Comparison of ENCODE assay signal across 3 cellular contexts in the genomic region with DNA sequence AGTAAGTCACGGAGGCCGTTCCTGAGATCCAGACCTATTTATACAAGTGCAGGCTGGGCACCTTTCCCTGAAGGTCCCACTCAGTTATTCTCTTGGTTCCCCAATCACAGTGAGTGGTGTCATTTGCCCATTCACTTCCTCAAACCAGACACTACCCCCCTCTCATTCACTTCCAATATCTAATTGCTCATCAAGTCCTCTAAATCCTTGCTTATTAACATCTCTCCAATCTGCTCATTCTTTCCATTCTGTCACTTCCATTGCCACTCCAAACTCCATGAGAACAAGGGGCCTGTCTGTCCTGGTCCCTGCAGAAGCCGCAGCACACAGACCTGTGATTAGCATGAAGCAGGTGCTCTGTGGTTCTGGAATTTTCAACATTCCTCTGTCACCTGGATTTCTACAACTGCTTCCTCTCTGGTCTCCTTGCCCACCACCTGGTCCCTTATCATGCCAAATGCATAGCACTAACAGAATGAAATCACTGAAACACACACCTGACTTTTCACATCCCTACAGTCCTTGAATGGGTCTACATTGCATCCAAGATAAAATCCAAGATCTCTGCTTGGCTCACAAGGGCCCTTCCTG.
TF ChIP-seq lines count a peak whose summit lies in the region.

No MANE protein-coding gene starts in this region.

TF ChIP-seq in SK-N-SH, 30 proteins besides CTCF, POLR2A, EP300 and RAD21:
- TF ChIP-seq, protein P1, sequence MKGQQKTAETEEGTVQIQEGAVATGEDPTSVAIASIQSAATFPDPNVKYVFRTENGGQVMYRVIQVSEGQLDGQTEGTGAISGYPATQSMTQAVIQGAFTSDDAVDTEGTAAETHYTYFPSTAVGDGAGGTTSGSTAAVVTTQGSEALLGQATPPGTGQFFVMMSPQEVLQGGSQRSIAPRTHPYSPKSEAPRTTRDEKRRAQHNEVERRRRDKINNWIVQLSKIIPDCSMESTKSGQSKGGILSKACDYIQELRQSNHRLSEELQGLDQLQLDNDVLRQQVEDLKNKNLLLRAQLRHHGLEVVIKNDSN (IDR thresholded peaks at IDR 0.05; ENCODE audit: borderline replicate concordance, low read depth) = no peak
- TF ChIP-seq NFIC (IDR thresholded peaks at IDR 0.05; ENCODE audit: borderline replicate concordance) (no peak), RCOR1 (IDR thresholded peaks at IDR 0.05; ENCODE audit: low read length) (no peak), ELF1 (IDR thresholded peaks at IDR 0.05) (no peak), RFX5 (IDR thresholded peaks at IDR 0.05; ENCODE audit: low read length) (no peak), YY1 (IDR thresholded peaks at IDR 0.05; ENCODE audit: low read depth) (no peak), GABPA (IDR thresholded peaks at IDR 0.05; ENCODE audit: low read depth) (no peak), CHD2 (IDR thresholded peaks at IDR 0.05; ENCODE audit: low read length, partially characterized antibody) (no peak), FOXM1 (IDR thresholded peaks at IDR 0.05; ENCODE audit: low read depth) (no peak), FOXJ3 (CRISPR knock-in tag; IDR thresholded peaks at IDR 0.05) (no peak), RXRA (IDR thresholded peaks at IDR 0.05; ENCODE audit: borderline replicate concordance, low read depth) (no peak), JUND (IDR thresholded peaks at IDR 0.05) (no peak)
- TF ChIP-seq, protein P2, sequence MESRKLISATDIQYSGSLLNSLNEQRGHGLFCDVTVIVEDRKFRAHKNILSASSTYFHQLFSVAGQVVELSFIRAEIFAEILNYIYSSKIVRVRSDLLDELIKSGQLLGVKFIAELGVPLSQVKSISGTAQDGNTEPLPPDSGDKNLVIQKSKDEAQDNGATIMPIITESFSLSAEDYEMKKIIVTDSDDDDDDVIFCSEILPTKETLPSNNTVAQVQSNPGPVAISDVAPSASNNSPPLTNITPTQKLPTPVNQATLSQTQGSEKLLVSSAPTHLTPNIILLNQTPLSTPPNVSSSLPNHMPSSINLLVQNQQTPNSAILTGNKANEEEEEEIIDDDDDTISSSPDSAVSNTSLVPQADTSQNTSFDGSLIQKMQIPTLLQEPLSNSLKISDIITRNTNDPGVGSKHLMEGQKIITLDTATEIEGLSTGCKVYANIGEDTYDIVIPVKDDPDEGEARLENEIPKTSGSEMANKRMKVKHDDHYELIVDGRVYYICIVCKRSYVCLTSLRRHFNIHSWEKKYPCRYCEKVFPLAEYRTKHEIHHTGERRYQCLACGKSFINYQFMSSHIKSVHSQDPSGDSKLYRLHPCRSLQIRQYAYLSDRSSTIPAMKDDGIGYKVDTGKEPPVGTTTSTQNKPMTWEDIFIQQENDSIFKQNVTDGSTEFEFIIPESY (IDR thresholded peaks at IDR 0.05; ENCODE audit: borderline replicate concordance, low read depth) = no peak
- TF ChIP-seq, protein P3, sequence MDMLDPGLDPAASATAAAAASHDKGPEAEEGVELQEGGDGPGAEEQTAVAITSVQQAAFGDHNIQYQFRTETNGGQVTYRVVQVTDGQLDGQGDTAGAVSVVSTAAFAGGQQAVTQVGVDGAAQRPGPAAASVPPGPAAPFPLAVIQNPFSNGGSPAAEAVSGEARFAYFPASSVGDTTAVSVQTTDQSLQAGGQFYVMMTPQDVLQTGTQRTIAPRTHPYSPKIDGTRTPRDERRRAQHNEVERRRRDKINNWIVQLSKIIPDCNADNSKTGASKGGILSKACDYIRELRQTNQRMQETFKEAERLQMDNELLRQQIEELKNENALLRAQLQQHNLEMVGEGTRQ (IDR thresholded peaks at IDR 0.05; ENCODE audit: borderline replicate concordance, low read depth, low read length) = no peak
TF ChIP-seq in SK-N-SH: peak in this region for 0.

TF ChIP-seq in SK-N-SH treated with all-trans-retinoic acid at 6 μM for 48 hours, 23 proteins besides CTCF, POLR2A, EP300 and RAD21 (continues in another document):
- TF ChIP-seq, protein P4, sequence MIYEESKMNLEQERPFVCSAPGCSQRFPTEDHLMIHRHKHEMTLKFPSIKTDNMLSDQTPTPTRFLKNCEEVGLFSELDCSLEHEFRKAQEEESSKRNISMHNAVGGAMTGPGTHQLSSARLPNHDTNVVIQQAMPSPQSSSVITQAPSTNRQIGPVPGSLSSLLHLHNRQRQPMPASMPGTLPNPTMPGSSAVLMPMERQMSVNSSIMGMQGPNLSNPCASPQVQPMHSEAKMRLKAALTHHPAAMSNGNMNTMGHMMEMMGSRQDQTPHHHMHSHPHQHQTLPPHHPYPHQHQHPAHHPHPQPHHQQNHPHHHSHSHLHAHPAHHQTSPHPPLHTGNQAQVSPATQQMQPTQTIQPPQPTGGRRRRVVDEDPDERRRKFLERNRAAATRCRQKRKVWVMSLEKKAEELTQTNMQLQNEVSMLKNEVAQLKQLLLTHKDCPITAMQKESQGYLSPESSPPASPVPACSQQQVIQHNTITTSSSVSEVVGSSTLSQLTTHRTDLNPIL (CRISPR knock-in tag; IDR thresholded peaks at IDR 0.05; ENCODE audit: low read depth) = no peak
- no peak for TF ChIP-seq CSDC2 (CRISPR knock-in tag; IDR thresholded peaks at IDR 0.05)
- no peak for TF ChIP-seq PPARA (CRISPR knock-in tag; IDR thresholded peaks at IDR 0.05; ENCODE audit: borderline replicate concordance)
- TF ChIP-seq SNAI2 (CRISPR knock-in tag; IDR thresholded peaks at IDR 0.05) = no peak
- no peak for TF ChIP-seq ZFP30 (CRISPR knock-in tag; IDR thresholded peaks at IDR 0.05)
- TF ChIP-seq, protein P5, sequence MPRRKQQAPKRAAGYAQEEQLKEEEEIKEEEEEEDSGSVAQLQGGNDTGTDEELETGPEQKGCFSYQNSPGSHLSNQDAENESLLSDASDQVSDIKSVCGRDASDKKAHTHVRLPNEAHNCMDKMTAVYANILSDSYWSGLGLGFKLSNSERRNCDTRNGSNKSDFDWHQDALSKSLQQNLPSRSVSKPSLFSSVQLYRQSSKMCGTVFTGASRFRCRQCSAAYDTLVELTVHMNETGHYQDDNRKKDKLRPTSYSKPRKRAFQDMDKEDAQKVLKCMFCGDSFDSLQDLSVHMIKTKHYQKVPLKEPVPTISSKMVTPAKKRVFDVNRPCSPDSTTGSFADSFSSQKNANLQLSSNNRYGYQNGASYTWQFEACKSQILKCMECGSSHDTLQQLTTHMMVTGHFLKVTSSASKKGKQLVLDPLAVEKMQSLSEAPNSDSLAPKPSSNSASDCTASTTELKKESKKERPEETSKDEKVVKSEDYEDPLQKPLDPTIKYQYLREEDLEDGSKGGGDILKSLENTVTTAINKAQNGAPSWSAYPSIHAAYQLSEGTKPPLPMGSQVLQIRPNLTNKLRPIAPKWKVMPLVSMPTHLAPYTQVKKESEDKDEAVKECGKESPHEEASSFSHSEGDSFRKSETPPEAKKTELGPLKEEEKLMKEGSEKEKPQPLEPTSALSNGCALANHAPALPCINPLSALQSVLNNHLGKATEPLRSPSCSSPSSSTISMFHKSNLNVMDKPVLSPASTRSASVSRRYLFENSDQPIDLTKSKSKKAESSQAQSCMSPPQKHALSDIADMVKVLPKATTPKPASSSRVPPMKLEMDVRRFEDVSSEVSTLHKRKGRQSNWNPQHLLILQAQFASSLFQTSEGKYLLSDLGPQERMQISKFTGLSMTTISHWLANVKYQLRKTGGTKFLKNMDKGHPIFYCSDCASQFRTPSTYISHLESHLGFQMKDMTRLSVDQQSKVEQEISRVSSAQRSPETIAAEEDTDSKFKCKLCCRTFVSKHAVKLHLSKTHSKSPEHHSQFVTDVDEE (CRISPR knock-in tag; IDR thresholded peaks at IDR 0.05) = no peak
- no peak for TF ChIP-seq ESRRG (CRISPR knock-in tag; IDR thresholded peaks at IDR 0.05)
- no peak for TF ChIP-seq TCF4 (CRISPR knock-in tag; IDR thresholded peaks at IDR 0.05; ENCODE audit: borderline replicate concordance)
- no peak for TF ChIP-seq ARNTL (CRISPR knock-in tag; IDR thresholded peaks at IDR 0.05; ENCODE audit: borderline replicate concordance, low read depth)
- TF ChIP-seq ISL1 (CRISPR knock-in tag; IDR thresholded peaks at IDR 0.05) = no peak
- TF ChIP-seq ZNF70 (CRISPR knock-in tag; IDR thresholded peaks at IDR 0.05) = no peak
- TF ChIP-seq ZC3H10 (CRISPR knock-in tag; IDR thresholded peaks at IDR 0.05) = no peak
- no peak for TF ChIP-seq GLIS3 (CRISPR knock-in tag; IDR thresholded peaks at IDR 0.05)
- TF ChIP-seq, protein P6, sequence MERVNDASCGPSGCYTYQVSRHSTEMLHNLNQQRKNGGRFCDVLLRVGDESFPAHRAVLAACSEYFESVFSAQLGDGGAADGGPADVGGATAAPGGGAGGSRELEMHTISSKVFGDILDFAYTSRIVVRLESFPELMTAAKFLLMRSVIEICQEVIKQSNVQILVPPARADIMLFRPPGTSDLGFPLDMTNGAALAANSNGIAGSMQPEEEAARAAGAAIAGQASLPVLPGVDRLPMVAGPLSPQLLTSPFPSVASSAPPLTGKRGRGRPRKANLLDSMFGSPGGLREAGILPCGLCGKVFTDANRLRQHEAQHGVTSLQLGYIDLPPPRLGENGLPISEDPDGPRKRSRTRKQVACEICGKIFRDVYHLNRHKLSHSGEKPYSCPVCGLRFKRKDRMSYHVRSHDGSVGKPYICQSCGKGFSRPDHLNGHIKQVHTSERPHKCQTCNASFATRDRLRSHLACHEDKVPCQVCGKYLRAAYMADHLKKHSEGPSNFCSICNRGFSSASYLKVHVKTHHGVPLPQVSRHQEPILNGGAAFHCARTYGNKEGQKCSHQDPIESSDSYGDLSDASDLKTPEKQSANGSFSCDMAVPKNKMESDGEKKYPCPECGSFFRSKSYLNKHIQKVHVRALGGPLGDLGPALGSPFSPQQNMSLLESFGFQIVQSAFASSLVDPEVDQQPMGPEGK (CRISPR knock-in tag; IDR thresholded peaks at IDR 0.05; ENCODE audit: borderline replicate concordance) = no peak

TF ChIP-seq in GM12878, 131 proteins besides CTCF, POLR2A, EP300 and RAD21 (continued from another document):
- TF ChIP-seq IKZF2 (IDR thresholded peaks at IDR 0.05) = no peak
- TF ChIP-seq KDM1A (IDR thresholded peaks at IDR 0.05; ENCODE audit: borderline replicate concordance) = no peak
- no peak for TF ChIP-seq RELA (IDR thresholded peaks at IDR 0.05; ENCODE audit: borderline replicate concordance, partially characterized antibody)
- TF ChIP-seq FOXK2 (IDR thresholded peaks at IDR 0.05) = no peak
